Comparison of ENCODE assay signal across 13 cellular contexts in genomic region chr21:33668180-33668579, GRCh38. TPM values are rescaled to one million over a fixed set of nuclear protein-coding genes. Genes with fewer than 3 reads are reported as not detected.
DNase-seq lines count a peak whose midpoint lies in the region; ATAC-seq and TF ChIP-seq lines count a peak whose summit lies in the region.
"Had no signal": no experiment of that assay in that cellular context is flagged by ENCODE, and none has a peak within 500 bp of the region (broad histone marks: within the 10 kb centered on the region; RNA-seq: fewer than 3 reads in every experiment).

No MANE protein-coding gene starts in this region.

- TF ChIP-seq POLR2A in vagina (IDR thresholded peaks at IDR 0.05) = no peak

- peak overlapping the region; percentile 64 for H3K27ac Mint-ChIP-seq in dendritic cell treated with granulocyte-macrophage colony-stimulating factor and Interleukin-4, amounts not matched to agents 40 ng/mL and 50 ng/mL, for 4 days
- no peak overlapping the region for H3K27ac Mint-ChIP-seq in Caco-2 (ENCODE audit: unreplicated experiment)
- H3K27ac Mint-ChIP-seq: nephron had no signal

- peak; percentile 57 for DNase-seq in GM23248
- DNase-seq in RWPE2 (ENCODE audit: low spot score) = no peak
- no peak for DNase-seq in osteoblast (ENCODE audit: insufficient read length, low spot score, missing footprints)
- no peak for DNase-seq in vagina (ENCODE audit: extremely low spot score in 2 of 2)
- DNase-seq in Caco-2 = no peak
- no peak for DNase-seq in NCI-H1436 (lab: John Stamatoyannopoulos, UW)
- DNase-seq: activated gamma-delta T cell treated with Interleukin-2 at 50 U/mL for 16 hours; effector CD8-positive, alpha-beta T cell; gastrocnemius medialis; NCI-H2107; NCI-H82 had no signal

- WGBS in GM23248 (ENCODE audit: low coverage in 1 of 2, low lambda C conversion rate in 2 of 2, missing lambda C conversion rate in 2 of 2), 2 experiments = 28 to 29% methylated on average over 4 of the region's 4 CpGs

- peaks cover 33% of the 10 kb centered on the region for H3K4me1 Mint-ChIP-seq in dendritic cell treated with granulocyte-macrophage colony-stimulating factor and Interleukin-4, amounts not matched to agents 40 ng/mL and 50 ng/mL, for 4 days (ENCODE audit: low read depth)
- peaks cover 13% of the 10 kb centered on the region for H3K4me1 Mint-ChIP-seq in Caco-2 (ENCODE audit: low read depth, unreplicated experiment)

- CTCF ChIA-PET in Caco-2 (lab: Charles Lee) = no interaction called here

- H3K9me2 ChIP-seq in GM23248 (ENCODE audit: insufficient read depth) = no peaks in the 10 kb centered on the region

- intact Hi-C loops in dendritic cell treated with granulocyte-macrophage colony-stimulating factor and Interleukin-4, amounts not matched to agents 40 ng/mL and 50 ng/mL, for 4 days (cut with micrococcal nuclease) = no loop called here
- intact Hi-C loops in vagina (cut with DNase I) (no loop called here), Caco-2 (cut with micrococcal nuclease; ENCODE audit: unreplicated experiment) (no loop called here)

- H4K20me1 ChIP-seq in GM23248 (ENCODE audit: insufficient read depth) = peaks cover 19% of the 10 kb centered on the region; the same call in 1 of the 2 replicates
- H4K20me1 ChIP-seq in osteoblast (ENCODE audit: insufficient read depth, low read length) = peaks cover 50% of the 10 kb centered on the region

- H3K27me3 ChIP-seq in GM23248 (replicated peaks; ENCODE audit: insufficient read depth) (no peaks in the 10 kb centered on the region), RWPE2 (ENCODE audit: insufficient read depth, poor library complexity, severe bottlenecking) (no peaks in the 10 kb centered on the region), osteoblast (ENCODE audit: insufficient read depth, low read length) (no peaks in the 10 kb centered on the region), vagina (no peaks in the 10 kb centered on the region), Caco-2 (replicated peaks; ENCODE audit: control insufficient read depth, insufficient read depth, low read length) (no peaks in the 10 kb centered on the region)
- H3K27me3 ChIP-seq: gastrocnemius medialis had no signal

- H3K4me1 ChIP-seq in GM23248 (ENCODE audit: insufficient read depth) (peaks cover 39% of the 10 kb centered on the region), RWPE2 (ENCODE audit: insufficient read depth, poor library complexity, severe bottlenecking) (peaks cover 6% of the 10 kb centered on the region), osteoblast (ENCODE audit: insufficient read depth, low read length) (peaks cover 10% of the 10 kb centered on the region), vagina (peaks cover 13% of the 10 kb centered on the region), Caco-2 (peaks cover 2% of the 10 kb centered on the region)

- no peak for TF ChIP-seq CTCF in RWPE2 (IDR thresholded peaks at IDR 0.05; ENCODE audit: poor library complexity, severe bottlenecking)
- TF ChIP-seq CTCF in osteoblast (IDR thresholded peaks at IDR 0.05; ENCODE audit: extremely low read depth, low read depth, low read length) = no peak
- no peak for TF ChIP-seq CTCF in vagina (IDR thresholded peaks at IDR 0.05)
- TF ChIP-seq CTCF in Caco-2 (IDR thresholded peaks at IDR 0.05; ENCODE audit: insufficient read depth in 1 of 2, low read depth in 1 of 2, low read length in 1 of 2, severe bottlenecking in 1 of 2, unreplicated experiment in 1 of 2) = no peak

- peaks cover 26% of the 10 kb centered on the region; the same call in 1 of the 2 replicates for H3F3A ChIP-seq in GM23248 (ENCODE audit: insufficient read depth)

- H3K36me3 ChIP-seq in GM23248 (ENCODE audit: low read depth) (no peaks in the 10 kb centered on the region), RWPE2 (ENCODE audit: low read depth) (no peaks in the 10 kb centered on the region), osteoblast (ENCODE audit: insufficient read depth, low read length) (no peaks in the 10 kb centered on the region), vagina (no peaks in the 10 kb centered on the region), Caco-2 (ENCODE audit: control insufficient read depth, insufficient read depth, low read length) (no peaks in the 10 kb centered on the region)
- H3K36me3 ChIP-seq: gastrocnemius medialis had no signal

- H3K27ac ChIP-seq in GM23248 (0 out of 2 replicates have a peak overlapping the region, but pooled peaks have one; percentile 8), RWPE2 (ENCODE audit: poor library complexity, severe bottlenecking) (no peak overlapping the region), osteoblast (ENCODE audit: low read depth, low read length) (no peak overlapping the region), vagina (no peak overlapping the region)
- H3K27ac ChIP-seq: gastrocnemius medialis had no signal

- H3K36me3 Mint-ChIP-seq in dendritic cell treated with granulocyte-macrophage colony-stimulating factor and Interleukin-4, amounts not matched to agents 40 ng/mL and 50 ng/mL, for 4 days (ENCODE audit: low read depth) = no peaks in the 10 kb centered on the region
- H3K36me3 Mint-ChIP-seq in Caco-2 (ENCODE audit: insufficient read depth, unreplicated experiment) = peaks cover 20% of the 10 kb centered on the region

- H3K4me3 ChIP-seq in GM23248 (no peak overlapping the region), RWPE2 (ENCODE audit: severe bottlenecking) (no peak overlapping the region), osteoblast (ENCODE audit: insufficient read depth, low read length) (no peak overlapping the region), vagina (no peak overlapping the region), Caco-2 (ENCODE audit: low read depth, low read length) (no peak overlapping the region)
- H3K4me3 ChIP-seq: gastrocnemius medialis had no signal

- H3K9me3 Mint-ChIP-seq in dendritic cell treated with granulocyte-macrophage colony-stimulating factor and Interleukin-4, amounts not matched to agents 40 ng/mL and 50 ng/mL, for 4 days = no peaks in the 10 kb centered on the region
- H3K9me3 Mint-ChIP-seq in Caco-2 (ENCODE audit: unreplicated experiment) = no peaks in the 10 kb centered on the region
- H3K9me3 Mint-ChIP-seq: nephron had no signal

- H3K9ac ChIP-seq in GM23248 = no peak overlapping the region

- H3K4me2 ChIP-seq in GM23248 (ENCODE audit: unreplicated experiment) (peak overlapping the region; percentile 59), osteoblast (ENCODE audit: insufficient read depth, low read length) (peak overlapping the region; percentile 37)

- in situ Hi-C loops in GM23248 (cut with MboI) = no loop called here

- H3K79me2 ChIP-seq in GM23248 (ENCODE audit: insufficient read depth) = peaks cover 100% of the 10 kb centered on the region
- H3K79me2 ChIP-seq in osteoblast (ENCODE audit: insufficient read depth, low read length) = peaks cover 94% of the 10 kb centered on the region

- H3K27me3 Mint-ChIP-seq in dendritic cell treated with granulocyte-macrophage colony-stimulating factor and Interleukin-4, amounts not matched to agents 40 ng/mL and 50 ng/mL, for 4 days = no peaks in the 10 kb centered on the region
- H3K27me3 Mint-ChIP-seq in Caco-2 (ENCODE audit: insufficient read depth, unreplicated experiment) = no peaks in the 10 kb centered on the region

- POLR2A ChIA-PET in Caco-2 (lab: Charles Lee) = no interaction called here

- 0 out of 3 replicates have a peak, but pooled peaks have one; percentile 40 for ATAC-seq in RWPE2 (ENCODE audit: low read depth)
- ATAC-seq: gastrocnemius medialis had no signal

- no TSS peak for BruUV-seq in Caco-2 (replicated peaks; lab: Mats Ljungman, UMichigan)

- H3K9me3 ChIP-seq in GM23248 (ENCODE audit: low read depth) (no peaks in the 10 kb centered on the region), RWPE2 (ENCODE audit: severe bottlenecking) (no peaks in the 10 kb centered on the region), osteoblast (ENCODE audit: low read depth, low read length) (no peaks in the 10 kb centered on the region), vagina (no peaks in the 10 kb centered on the region), Caco-2 (no peaks in the 10 kb centered on the region)
- H3K9me3 ChIP-seq: gastrocnemius medialis had no signal

- H2AFZ ChIP-seq in GM23248 (no peak overlapping the region), osteoblast (ENCODE audit: low read length) (no peak overlapping the region)

- H3K4me3 Mint-ChIP-seq in dendritic cell treated with granulocyte-macrophage colony-stimulating factor and Interleukin-4, amounts not matched to agents 40 ng/mL and 50 ng/mL, for 4 days = no peak overlapping the region
- H3K4me3 Mint-ChIP-seq in Caco-2 (ENCODE audit: unreplicated experiment) = no peak overlapping the region
- H3K4me3 Mint-ChIP-seq: nephron had no signal

RNA-seq across cellular contexts. Expression of gene ITSN1, which starts 25.9 kb away (rescaled TPM):
- total RNA-seq in GM23248 (2014; rRNA removed; shearing (Covaris generic)) = 35.5 and 43.4 TPM in 2 replicates
- 48.2 and 57.1 TPM in 2 replicates for polyA plus RNA-seq in GM23248 (2016; fragmentation: Nextera tagmentation; extraction: Ambion mirVana)
- total RNA-seq in osteoblast (39.5 and 42.7 TPM in 2 replicates), vagina (46.9 TPM), Caco-2 (2022) (88.5 and 98.4 TPM in 2 replicates)

RNA-seq across cellular contexts. Expression of gene CRYZL1, which starts 26.6 kb away (rescaled TPM):
- total RNA-seq in GM23248 (2014; rRNA removed; shearing (Covaris generic)) = 13.6 and 18.3 TPM in 2 replicates
- 35.7 and 37.4 TPM in 2 replicates for polyA plus RNA-seq in GM23248 (2016; fragmentation: Nextera tagmentation; extraction: Ambion mirVana)
- total RNA-seq in osteoblast (24.5 and 28.6 TPM in 2 replicates), vagina (56.2 TPM), Caco-2 (2022) (26.6 and 29.1 TPM in 2 replicates)
